8 cellular contexts compared by ENCODE assay signal in genomic region chr2:152717242-152718046, GRCh38. TPM values are rescaled to one million over a fixed set of nuclear protein-coding genes. Genes with fewer than 3 reads are reported as not detected.
DNase-seq lines count a peak whose midpoint lies in the region; ATAC-seq, FAIRE-seq and TF ChIP-seq lines count a peak whose summit lies in the region.

PRPF40A (minus strand) TSS chr2:152717461; CDS start chr2:152717439, 22 bp downstream.

- peak; percentile 95 for DNase-seq in GM12864 (ENCODE audit: low read depth)
- DNase-seq in NCI-H1417 (lab: John Stamatoyannopoulos, UW) = peak; percentile 91 to 98 (median 97)
- DNase-seq in SW 1271 (lab: John Stamatoyannopoulos, UW) = peak; percentile 92 to 95
- peak; percentile 97 for DNase-seq in activated naive CD8-positive, alpha-beta T cell treated with anti-CD3 and anti-CD28 coated beads, Interleukin-2, amount 50 U/mL, for 16 hours (ENCODE audit: low read depth, low spot score)
- DNase-seq in Right ventricle myocardium inferior (ENCODE audit: missing footprints) = peak; percentile 98
- DNase-seq in pancreas = peak; percentile 98 to 99 (median 99)
- peak; percentile 98 to 99 for DNase-seq in tibial artery

- 0% methylated on average over 61 to 68 of the region's 68 CpGs for WGBS in pancreas, 2 donors

- intact Hi-C loops in Right ventricle myocardium inferior (cut with DNase I) (loop anchor here (2.0 to 10.0 kb wide), 2 partner anchors 541 to 893 kb away; partner anchors contain the start of gene ARL5A), pancreas (cut with DNase I) (no loop called here), tibial artery (cut with DNase I; ENCODE audit: low total_unique reads) (no loop called here)

- no peaks in the 10 kb centered on the region for H3K36me3 ChIP-seq in pancreas
- peaks cover 0 to 16% (median 8%) of the 10 kb centered on the region in 3 donors for H3K36me3 ChIP-seq in tibial artery

- TF ChIP-seq CTCF in GM12864 (IDR thresholded peaks at IDR 0.05; ENCODE audit: low read depth, low read length, missing control alignments) (peak; percentile 4), pancreas (IDR thresholded peaks at IDR 0.05) (no peak), tibial artery (IDR thresholded peaks at IDR 0.05) (peak in 1 of 2 experiments; percentile 6)

- H3K9me3 ChIP-seq in pancreas = no peaks in the 10 kb centered on the region
- no peaks in the 10 kb centered on the region for H3K9me3 ChIP-seq in tibial artery

- FAIRE-seq in pancreas (lab: Jason Lieb, UNC) = peak; percentile 26

- H3K4me3 ChIP-seq in GM12864 (ENCODE audit: low read depth, low read length) = peak within 1 kb of the TSS; percentile 96
- peak within 1 kb of the TSS; percentile 62 to 96 (median 92) for H3K4me3 ChIP-seq in pancreas
- peak within 1 kb of the TSS; percentile 90 to 95 for H3K4me3 ChIP-seq in tibial artery

- H3K27ac ChIP-seq in pancreas = peak within 1 kb of the TSS; percentile 95 to 99 (median 98)
- H3K27ac ChIP-seq in tibial artery = peak within 1 kb of the TSS; percentile 97 to 98

- peak; percentile 64 for ATAC-seq in HG02759 (IDR thresholded peaks at IDR 0.05; ENCODE audit: unreplicated experiment)
- peak; percentile 94 for ATAC-seq in Right ventricle myocardium inferior
- peak; percentile 85 to 94 (median 88) for ATAC-seq in pancreas

- H3K27me3 ChIP-seq in pancreas (no peaks in the 10 kb centered on the region), tibial artery (no peaks in the 10 kb centered on the region)

- H3K4me1 ChIP-seq in pancreas (peaks cover 7 to 21% (median 20%) of the 10 kb centered on the region in 3 donors), tibial artery (peaks cover 0 to 52% (median 23%) of the 10 kb centered on the region in 4 donors)

RNA-seq across cellular contexts. Expression of gene PRPF40A, which starts in this region (rescaled TPM):
- total RNA-seq in Right ventricle myocardium inferior (36.0 TPM), pancreas (10 to 100 TPM; 22.3 to 44.7 (median 32.1) TPM)
- 10 to 100 TPM in 1 of 2 donors, 1 to 10 TPM in 1; 8.7 to 20.2 TPM for polyA plus RNA-seq in pancreas

Comparison
In these comparisons a context has a peak if more than half of its experiments do, and no peak if none do; other contexts are left out.
1. Peak in every context shown above with its lines: DNase-seq, ATAC-seq, H3K4me3 ChIP-seq and H3K27ac ChIP-seq.